9 cellular contexts compared by ENCODE assay signal in the genomic region with DNA sequence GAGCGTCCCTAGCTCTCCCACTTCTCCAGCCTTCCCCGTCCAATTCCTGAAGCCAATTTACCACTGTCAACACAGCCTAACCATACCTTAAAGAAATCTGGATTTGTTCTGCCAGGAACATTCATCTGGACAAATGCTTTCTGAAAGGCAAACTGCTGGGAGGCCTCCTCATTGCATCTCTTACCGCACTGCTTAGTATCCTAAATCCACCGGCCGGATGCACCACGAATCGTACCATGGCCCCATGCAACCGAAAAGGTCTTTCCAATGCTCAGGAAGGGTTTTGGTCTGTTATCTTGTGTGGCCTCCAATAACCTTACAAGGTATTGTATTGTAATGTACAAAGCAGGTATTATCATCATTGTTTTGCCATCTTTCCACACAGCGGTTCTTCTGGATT. TPM values are rescaled to one million over a fixed set of nuclear protein-coding genes. Genes with fewer than 3 reads are reported as not detected.
A peak's percentile ranks its signal among the peaks of the same experiment; 100 is the strongest.
DNase-seq lines count a peak whose midpoint lies in the region; ATAC-seq and TF ChIP-seq lines count a peak whose summit lies in the region.
"Had no signal": no experiment of that assay in that cellular context is flagged by ENCODE, and none has a peak within 500 bp of the region (broad histone marks: within the 10 kb centered on the region; RNA-seq: fewer than 3 reads in every experiment).

No MANE protein-coding gene starts in this region.

- 78 to 80% (median 78%) methylated on average over 9 of the region's 9 CpGs for WGBS in psoas muscle, 3 donors

- H3K27ac Mint-ChIP-seq in Calu3 (ENCODE audit: unreplicated experiment) (peak overlapping the region; percentile 100), T-helper 17 cell (peak overlapping the region; percentile 98)

- H3K36me3 Mint-ChIP-seq in Calu3 (ENCODE audit: insufficient read depth, unreplicated experiment) (peaks cover 96% of the 10 kb centered on the region), T-helper 17 cell (ENCODE audit: low read depth) (peaks cover 5% of the 10 kb centered on the region)

- H3K4me3 ChIP-seq in fibroblast of lung (replicated peaks in 1 of 4; ENCODE audit: control extremely low read depth in 1 of 4, insufficient read depth in 1 of 4, low read depth in 3 of 4, low read length in 4 of 4) (no peak overlapping the region), psoas muscle (peak overlapping the region; percentile 23)

- intact Hi-C loops in Calu3 (cut with micrococcal nuclease; ENCODE audit: unreplicated experiment): no loop called here
- intact Hi-C loops in psoas muscle (cut with DNase I): loop anchor here in 1 of 2 donors (5.0 kb wide), 1 partner anchor 57 kb away; the partner anchor contains the start of gene MYH9
- intact Hi-C loops in sciatic nerve (cut with DNase I): no loop called here

- H3K27ac ChIP-seq in fibroblast of lung (ENCODE audit: insufficient read depth, low read length): peak overlapping the region; percentile 98
- H3K27ac ChIP-seq in psoas muscle: peak overlapping the region; percentile 86

- H3K4me1 Mint-ChIP-seq in Calu3 (ENCODE audit: low read depth, unreplicated experiment): peaks cover 69% of the 10 kb centered on the region
- peaks cover 74% of the 10 kb centered on the region for H3K4me1 Mint-ChIP-seq in T-helper 17 cell

- peaks cover 50% of the 10 kb centered on the region for H3K36me3 ChIP-seq in fibroblast of lung (ENCODE audit: control insufficient read depth, insufficient read depth, low read length)
- H3K36me3 ChIP-seq in psoas muscle (ENCODE audit: insufficient read depth in 1 of 2, low read depth in 1 of 2): peaks cover 0 to 64% of the 10 kb centered on the region in 2 donors

- CTCF ChIA-PET in Calu3 (lab: Charles Lee): no interaction called here

- no peak overlapping the region for H2AFZ ChIP-seq in fibroblast of lung (ENCODE audit: low read length)

- no peaks in the 10 kb centered on the region for H3K27me3 Mint-ChIP-seq in Calu3 (ENCODE audit: unreplicated experiment)
- H3K27me3 Mint-ChIP-seq in T-helper 17 cell: no peaks in the 10 kb centered on the region

- H4K20me1 ChIP-seq in fibroblast of lung (ENCODE audit: control insufficient read depth, extremely low read depth, insufficient read depth, low read length): no peaks in the 10 kb centered on the region

- BruUV-seq in Calu3 (replicated peaks; lab: Mats Ljungman, UMichigan): no TSS peak

- H3K9me3 Mint-ChIP-seq in Calu3 (ENCODE audit: low read depth, unreplicated experiment): no peaks in the 10 kb centered on the region

- DNase-seq in Calu3 (no peak), T-helper 17 cell (no peak), fibroblast of lung (ENCODE audit: low read depth in 2 of 2) (no peak), psoas muscle (no peak), sciatic nerve (ENCODE audit: low spot score) (no peak)
- DNase-seq: activated effector memory CD4-positive, alpha-beta T cell treated with anti-CD3 and anti-CD28 coated beads, Interleukin-2, amount 50 U/mL, for 16 hours had no signal

- peaks cover 94% of the 10 kb centered on the region for H3K4me1 ChIP-seq in fibroblast of lung (ENCODE audit: control insufficient read depth, extremely low read depth, insufficient read depth, low read length)
- H3K4me1 ChIP-seq in psoas muscle: peaks cover 91% of the 10 kb centered on the region

- H3K9me3 ChIP-seq in T-helper 17 cell (ENCODE audit: control insufficient read depth, low read length, poor library complexity, severe bottlenecking) (no peaks in the 10 kb centered on the region), fibroblast of lung (ENCODE audit: control insufficient read depth, insufficient read depth, low read depth, low read length) (no peaks in the 10 kb centered on the region), psoas muscle (no peaks in the 10 kb centered on the region)

- TF ChIP-seq CTCF in Calu3 (IDR thresholded peaks at IDR 0.05; ENCODE audit: unreplicated experiment) (no peak), fibroblast of lung (conservative IDR thresholded peaks at IDR 0.05 in 1 of 2, IDR thresholded peaks at IDR 0.05 in 1 of 2; ENCODE audit: low read depth in 1 of 2, low read length in 2 of 2) (no peak), psoas muscle (IDR thresholded peaks at IDR 0.05) (no peak)

- no peaks in the 10 kb centered on the region for H3K27me3 ChIP-seq in fibroblast of lung (ENCODE audit: control insufficient read depth, insufficient read depth, low read length)
- no peaks in the 10 kb centered on the region for H3K27me3 ChIP-seq in psoas muscle (ENCODE audit: insufficient read depth in 3 of 3, low read length in 2 of 3)

- peaks cover 100% of the 10 kb centered on the region for H3K79me2 ChIP-seq in fibroblast of lung (ENCODE audit: control insufficient read depth, insufficient read depth, low read length)

- H3K9ac ChIP-seq in fibroblast of lung (ENCODE audit: insufficient read depth, low read length): peak overlapping the region; percentile 21

- H3K4me2 ChIP-seq in fibroblast of lung (ENCODE audit: extremely low read depth, insufficient read depth, low read length): peak overlapping the region; percentile 11

- peak overlapping the region; percentile 68 for H3K4me3 Mint-ChIP-seq in Calu3 (ENCODE audit: low read depth, unreplicated experiment)
- H3K4me3 Mint-ChIP-seq in T-helper 17 cell: peak overlapping the region; percentile 90

- ATAC-seq in T-helper 17 cell (no peak), psoas muscle (no peak), GM18517 (IDR thresholded peaks at IDR 0.05; ENCODE audit: unreplicated experiment) (no peak), sciatic nerve (no peak), HG02973 (IDR thresholded peaks at IDR 0.05; ENCODE audit: unreplicated experiment) (no peak), GM21529 (IDR thresholded peaks at IDR 0.05; ENCODE audit: unreplicated experiment) (no peak)

RNA-seq across cellular contexts. Expression of gene MYH9, which starts 57.6 kb away (rescaled TPM):
- total RNA-seq in Calu3 (2022) (526 and 606 TPM in 2 replicates), T-helper 17 cell (1,000 to 10,000 TPM; 1,038 to 1,220 TPM), fibroblast of lung (562 and 796 TPM in 2 replicates), psoas muscle (100 to 1,000 TPM in 3 of 4 donors, 10 to 100 TPM in 1; 92.0 to 214 (median 179) TPM), sciatic nerve (973 TPM)
- polyA plus RNA-seq in fibroblast of lung (413 and 677 TPM in 2 replicates), psoas muscle (10 to 100 TPM; 35.6 to 89.3 (median 56.3) TPM)
- 611 and 1,244 TPM in 2 replicates for polyA plus RNA-seq in fibroblast of lung (2012)
- polyA minus RNA-seq in fibroblast of lung (ENCODE audit: low replicate concordance): 1,141 and 2,569 TPM in 2 replicates
